ENCODE assay signal across 1 cellular context in genomic region chr7:1502845-1503244, GRCh38.
TF ChIP-seq lines count a peak whose summit lies in the region.

No MANE protein-coding gene starts in this region.

TF ChIP-seq in neural cell, 6 proteins besides CTCF, POLR2A, EP300 and RAD21 (continued from another document):
- TF ChIP-seq REST (IDR thresholded peaks at IDR 0.05; ENCODE audit: borderline replicate concordance) = no peak
